30 cellular contexts compared by ENCODE assay signal in the genomic region with DNA sequence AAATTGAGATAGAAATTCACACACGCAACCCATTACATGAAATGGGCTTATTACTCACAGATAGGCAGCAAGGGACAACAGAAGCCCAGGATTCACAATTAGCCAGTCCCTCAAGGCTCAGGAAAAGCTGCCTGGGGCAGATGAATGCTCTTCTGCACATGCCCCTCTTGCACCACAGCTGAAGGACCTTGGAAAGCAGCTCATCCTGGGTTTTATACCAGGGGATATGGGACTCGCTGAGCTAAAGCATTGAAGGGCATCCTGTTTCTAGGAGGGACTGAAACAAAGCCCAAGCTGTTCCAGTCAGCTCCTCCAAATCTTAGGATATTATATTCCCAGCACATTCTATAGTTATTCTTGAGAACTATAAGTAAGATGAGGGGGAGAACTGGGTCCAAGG.
"Had no signal": no experiment of that assay in that cellular context is flagged by ENCODE, and none has a peak within 500 bp of the region (broad histone marks: within the 10 kb centered on the region; RNA-seq: fewer than 3 reads in every experiment).

No MANE protein-coding gene starts in this region.

- H3K4me3 ChIP-seq: pancreas, prostate gland, skin epidermis, smooth muscle cell, spleen, suprapubic skin, testis, tibial artery, transverse colon, upper lobe of right lung, uterus had no signal

- H3K4me1 Mint-ChIP-seq: naive thymus-derived CD4-positive, alpha-beta T cell; natural killer cell; neural crest cell; stimulated activated memory B cell treated with anti-CD40 and anti-IgM and Interleukin-4, amounts not matched to agents 10 μg/mL and 1 μg/mL and 100 μg/mL, for 72 hours; stimulated activated naive CD8-positive, alpha-beta T cell treated with anti-CD3 and anti-CD28 coated beads, Interleukin-15, amount 100 ng/mL, for 72 hours had no signal

- DNase-seq: naive thymus-derived CD4-positive, alpha-beta T cell; natural killer cell; nucleus accumbens; pancreas; right cardiac atrium; spleen; stimulated activated CD4-positive, alpha-beta T cell treated with anti-CD3 and anti-CD28 coated beads, Interleukin-12 subunit alpha, Interleukin-12 subunit beta, amount 100 ng/mL, for 4 hours; stimulated activated CD4-positive, alpha-beta T cell treated with anti-CD3 and anti-CD28 coated beads, Interleukin-1b, Interleukin-23, amount 100 ng/mL, for 48 hours; stimulated activated CD4-positive, alpha-beta T cell treated with anti-CD3 and anti-CD28 coated beads, Interleukin-4, amount 100 ng/mL, for 1 hour; stimulated activated CD4-positive, alpha-beta T cell treated with anti-CD3 and anti-CD28 coated beads, Interleukin-4, amount 100 ng/mL, for 4 hours; stimulated activated CD8-positive, alpha-beta memory T cell treated with anti-CD3 and anti-CD28 coated beads, Interleukin-4, amount 100 ng/mL, for 48 hours; stimulated activated naive CD4-positive, alpha-beta T cell; stimulated activated naive CD8-positive, alpha-beta T cell treated with anti-CD3 and anti-CD28 coated beads, Interleukin-15, amount 100 ng/mL, for 72 hours; stimulated activated naive CD8-positive, alpha-beta T cell treated with anti-CD3 and anti-CD28 coated beads, Interleukin-15, Interleukin-2, amounts not matched to agents 100 U/mL and 50 U/mL, for 24 hours; substantia nigra; testis; tibial artery; transverse colon; upper lobe of right lung; uterus had no signal

- H3K36me3 ChIP-seq: neutrophil, pancreas, prostate gland, spleen, suprapubic skin, tibial artery, transverse colon, upper lobe of right lung, uterus had no signal

- H3K9me3 Mint-ChIP-seq: natural killer cell, neural crest cell had no signal

- H3K4me1 ChIP-seq: pancreas, prostate gland, spleen, suprapubic skin, testis, tibial artery, transverse colon, upper lobe of right lung, uterus had no signal

- H3K27ac Mint-ChIP-seq: naive thymus-derived CD4-positive, alpha-beta T cell; natural killer cell; nephron; stimulated activated memory B cell treated with anti-CD40 and anti-IgM and Interleukin-4, amounts not matched to agents 10 μg/mL and 1 μg/mL and 100 μg/mL, for 72 hours; stimulated activated naive CD8-positive, alpha-beta T cell treated with anti-CD3 and anti-CD28 coated beads, Interleukin-15, amount 100 ng/mL, for 72 hours; type B pancreatic cell had no signal

- H3K27me3 ChIP-seq: testis, upper lobe of right lung had no signal

- H3K27ac ChIP-seq: neutrophil, pancreas, prostate gland, skin epidermis, spleen, suprapubic skin, testis, tibial artery, transverse colon, upper lobe of right lung, uterus had no signal

- H3K9me3 ChIP-seq: neutrophil, pancreas, prostate gland, testis, upper lobe of right lung had no signal

- H3K4me2 ChIP-seq: smooth muscle cell had no signal

- H3K4me3 Mint-ChIP-seq: naive thymus-derived CD4-positive, alpha-beta T cell; natural killer cell; nephron; neural crest cell; stimulated activated memory B cell treated with anti-CD40 and anti-IgM and Interleukin-4, amounts not matched to agents 10 μg/mL and 1 μg/mL and 100 μg/mL, for 72 hours; stimulated activated naive CD8-positive, alpha-beta T cell treated with anti-CD3 and anti-CD28 coated beads, Interleukin-15, amount 100 ng/mL, for 72 hours; type B pancreatic cell had no signal

- ATAC-seq: naive thymus-derived CD4-positive, alpha-beta T cell; natural killer cell; pancreas; right cardiac atrium; sciatic nerve; stimulated activated memory B cell treated with anti-CD40 and anti-IgM and Interleukin-4, amounts not matched to agents 10 μg/mL and 1 μg/mL and 100 μg/mL, for 72 hours; stimulated activated naive CD8-positive, alpha-beta T cell treated with anti-CD3 and anti-CD28 coated beads, Interleukin-15, amount 100 ng/mL, for 72 hours; stimulated activated naive CD8-positive, alpha-beta T cell treated with anti-CD3 and anti-CD28 coated beads, Interleukin-15, Interleukin-2, amounts not matched to agents 100 U/mL and 50 U/mL, for 24 hours; upper lobe of right lung had no signal

- H3K36me3 Mint-ChIP-seq: stimulated activated memory B cell treated with anti-CD40 and anti-IgM and Interleukin-4, amounts not matched to agents 10 μg/mL and 1 μg/mL and 100 μg/mL, for 72 hours; type B pancreatic cell had no signal

- FAIRE-seq: pancreas had no signal
